Comparison of ENCODE assay signal across 18 cellular contexts in the genomic region with DNA sequence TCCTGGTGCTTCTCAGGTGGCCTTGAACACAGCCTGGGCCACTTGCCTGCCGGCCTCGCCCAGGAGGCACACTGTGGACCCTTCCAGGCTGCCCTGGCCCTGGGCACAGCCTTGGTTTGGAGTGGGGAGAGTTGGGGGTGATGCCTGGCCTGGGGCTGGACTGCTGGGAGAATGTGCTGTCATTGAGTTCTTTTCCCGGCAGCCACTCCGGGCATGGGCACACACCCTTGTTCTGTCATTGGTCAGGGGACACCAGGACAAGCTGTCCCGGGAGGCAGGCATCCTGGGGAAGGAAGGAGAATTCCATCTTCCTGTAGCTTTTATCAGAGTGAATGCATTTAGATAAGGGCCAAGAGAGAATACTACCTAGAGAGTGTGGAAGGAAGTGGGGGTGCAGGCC.
DNase-seq lines count a peak whose midpoint lies in the region; ATAC-seq, FAIRE-seq and TF ChIP-seq lines count a peak whose summit lies in the region.
"Had no signal": no experiment of that assay in that cellular context is flagged by ENCODE, and none has a peak within 500 bp of the region (broad histone marks: within the 10 kb centered on the region; RNA-seq: fewer than 3 reads in every experiment).

No MANE protein-coding gene starts in this region.

- CTCF ChIA-PET in HepG2 (lab: Yijun Ruan, JAX; ENCODE audit: low intra/inter-chr PET ratio, low total read pairs) = no interaction called here
- CTCF ChIA-PET in activated CD4-positive, alpha-beta T cell treated with anti-CD3 and anti-CD28 coated beads, Interleukin-2, amount 10 ng/mL, durations not matched to agents 7 days and 5 days (lab: Charles Lee) = interaction anchor here (0.9 kb wide), 1 partner anchor 8 kb away, joined by 3 read pairs; no protein-coding TSS in a partner anchor

- H3K36me3 ChIP-seq in liver (ENCODE audit: control insufficient read depth in 4 of 4, insufficient read depth in 3 of 4, low read depth in 1 of 4, low read length in 3 of 4) = no peaks in the 10 kb centered on the region
- no peaks in the 10 kb centered on the region for H3K36me3 ChIP-seq in HepG2 (replicated peaks in 1 of 2; ENCODE audit: control insufficient read depth in 1 of 2, insufficient read depth in 2 of 2, low read length in 2 of 2)
- H3K36me3 ChIP-seq: MG63 had no signal

- in situ Hi-C loops in HepG2 (cut with HindIII; ENCODE audit: extremely low pct_ligation_motif_present, low pct_unique_long_range_greater_than_20kb) = loop anchor here (10.0 kb wide), 1 partner anchor 317 kb away; no protein-coding TSS in a partner anchor
- in situ Hi-C loops in G401 (cut with HindIII; ENCODE audit: low sequenced_read_pairs) = no loop called here

- H3K4me2 ChIP-seq in HepG2 (ENCODE audit: low read depth, low read length) = no peak overlapping the region

- H3K36me3 Mint-ChIP-seq in activated CD4-positive, alpha-beta T cell treated with anti-CD3 and anti-CD28 coated beads, Interleukin-2, amount 10 ng/mL, durations not matched to agents 7 days and 5 days (ENCODE audit: low read depth) = no peaks in the 10 kb centered on the region

- H3K9me3 Mint-ChIP-seq in activated CD4-positive, alpha-beta T cell treated with anti-CD3 and anti-CD28 coated beads, Interleukin-2, amount 10 ng/mL, durations not matched to agents 7 days and 5 days = no peaks in the 10 kb centered on the region

- POLR2A ChIA-PET in HepG2 (lab: Yijun Ruan, JAX) = no interaction called here
- POLR2A ChIA-PET in activated CD4-positive, alpha-beta T cell treated with anti-CD3 and anti-CD28 coated beads, Interleukin-2, amount 10 ng/mL, durations not matched to agents 7 days and 5 days (lab: Charles Lee) = no interaction called here

- FAIRE-seq in HepG2 (lab: Jason Lieb, UNC) = no peak
- FAIRE-seq: A204.1, GM12878, RCC 7860 had no signal

- H3K27ac ChIP-seq in liver (ENCODE audit: low read depth in 1 of 2, low read length in 2 of 2) = no peak overlapping the region
- no peak overlapping the region for H3K27ac ChIP-seq in HepG2 (ENCODE audit: extremely low read length, insufficient read depth, low read length)

- intact Hi-C loops in HepG2 (cut with micrococcal nuclease; ENCODE audit: unreplicated experiment) (no loop called here), posterior vena cava (cut with DNase I) (no loop called here)

- no TSS peak for BruUV-seq in HepG2 (replicated peaks; lab: Mats Ljungman, UMichigan)

- H3K4me3 ChIP-seq in liver (ENCODE audit: low read depth in 1 of 3, low read length in 3 of 3) = no peak overlapping the region
- H3K4me3 ChIP-seq in HepG2 (replicated peaks in 1 of 3; ENCODE audit: insufficient read depth in 1 of 3, low read depth in 2 of 3, low read length in 3 of 3) = no peak overlapping the region
- H3K4me3 ChIP-seq: GM12878, MG63 had no signal

- H3K9ac ChIP-seq in liver (ENCODE audit: low read depth in 1 of 2, low read length in 2 of 2) (no peak overlapping the region), HepG2 (ENCODE audit: insufficient read depth, low read depth, low read length) (no peak overlapping the region)

- 77% methylated on average over 5 of the region's 5 CpGs for WGBS in liver
- 0% methylated on average over 1 of the region's 5 CpGs for WGBS in HepG2 (ENCODE audit: low lambda C conversion rate)

- H3K79me2 ChIP-seq in HepG2 (ENCODE audit: insufficient read depth, low read length) = no peaks in the 10 kb centered on the region

- DNase-seq in HepG2 (ENCODE audit: low spot score) (no peak), left lobe of liver (ENCODE audit: low spot score) (no peak), posterior vena cava (ENCODE audit: low spot score) (peak; percentile 62), G401 (ENCODE audit: low spot score) (no peak), 8988T (no peak)
- no peak for DNase-seq in stimulated activated naive CD4-positive, alpha-beta T cell (lab: John Stamatoyannopoulos, UW)
- DNase-seq in activated CD4-positive, alpha-beta T cell treated with anti-CD3 and anti-CD28 coated beads, Interleukin-2, amount 10 ng/mL, durations not matched to agents 7 days and 5 days = no peak
- DNase-seq: MG63, NCI-H1417 treated with DMSO at 0.1 percent for 48 hours, NCI-H187, NCI-H446, NCI-H526, OCI-M1 had no signal

- TF ChIP-seq POLR2A in HepG2 (IDR thresholded peaks at IDR 0.05; ENCODE audit: insufficient read depth in 1 of 2, low read depth in 2 of 2, low read length in 2 of 2) = no peak

- H3K4me3 Mint-ChIP-seq in activated CD4-positive, alpha-beta T cell treated with anti-CD3 and anti-CD28 coated beads, Interleukin-2, amount 10 ng/mL, durations not matched to agents 7 days and 5 days = no peak overlapping the region
- H3K4me3 Mint-ChIP-seq: CD14-positive monocyte had no signal

- H3K9me3 ChIP-seq in liver (ENCODE audit: control insufficient read depth in 4 of 4, low read length in 3 of 4) (no peaks in the 10 kb centered on the region), HepG2 (ENCODE audit: low read length) (no peaks in the 10 kb centered on the region)
- H3K9me3 ChIP-seq: MG63 had no signal

- no peak for ATAC-seq in HepG2
- peak; percentile 7 for ATAC-seq in left lobe of liver
- ATAC-seq: GM12878 had no signal

- no peak for TF ChIP-seq EP300 in HepG2 (IDR thresholded peaks at IDR 0.05; ENCODE audit: low read depth in 2 of 2, low read length in 2 of 2)
- TF ChIP-seq EP300 in HepG2 (CRISPR knock-in tag; IDR thresholded peaks at IDR 0.05; ENCODE audit: borderline replicate concordance) = no peak

- H3K27me3 ChIP-seq in liver (ENCODE audit: control insufficient read depth in 4 of 4, insufficient read depth in 4 of 4, low read length in 3 of 4) (no peaks in the 10 kb centered on the region), HepG2 (ENCODE audit: control insufficient read depth in 1 of 2, insufficient read depth in 2 of 2, low read length in 2 of 2) (peaks cover 3 to 53% of the 10 kb centered on the region in 2 experiments; a peak in 4 of 5 replicates)
- H3K27me3 ChIP-seq: MG63 had no signal

- no peaks in the 10 kb centered on the region for H3K4me1 Mint-ChIP-seq in activated CD4-positive, alpha-beta T cell treated with anti-CD3 and anti-CD28 coated beads, Interleukin-2, amount 10 ng/mL, durations not matched to agents 7 days and 5 days

- H2AFZ ChIP-seq in HepG2 (ENCODE audit: low read length) = no peak overlapping the region

- TF ChIP-seq RAD21 in liver (IDR thresholded peaks at IDR 0.05) (no peak), HepG2 (CRISPR knock-in tag; IDR thresholded peaks at IDR 0.05) (no peak)

- H3K27ac Mint-ChIP-seq in activated CD4-positive, alpha-beta T cell treated with anti-CD3 and anti-CD28 coated beads, Interleukin-2, amount 10 ng/mL, durations not matched to agents 7 days and 5 days = no peak overlapping the region
- H3K27ac Mint-ChIP-seq: CD14-positive monocyte had no signal

- H3K27me3 Mint-ChIP-seq in activated CD4-positive, alpha-beta T cell treated with anti-CD3 and anti-CD28 coated beads, Interleukin-2, amount 10 ng/mL, durations not matched to agents 7 days and 5 days = no peaks in the 10 kb centered on the region

- no peaks in the 10 kb centered on the region for H4K20me1 ChIP-seq in HepG2 (ENCODE audit: insufficient read depth, low read length)

- TF ChIP-seq CTCF in liver (IDR thresholded peaks at IDR 0.05; ENCODE audit: low read depth, low read length, missing input control) = no peak
- no peak for TF ChIP-seq CTCF in HepG2 (CRISPR knock-in tag; IDR thresholded peaks at IDR 0.05)

- H3K4me1 ChIP-seq in liver (ENCODE audit: control insufficient read depth in 4 of 4, insufficient read depth in 4 of 4, low read length in 3 of 4) = no peaks in the 10 kb centered on the region
- 0 out of 2 replicates have a peak, but pooled peaks cover 5% of the 10 kb centered on the region for H3K4me1 ChIP-seq in HepG2 (ENCODE audit: insufficient read depth, low read length)

TF ChIP-seq in liver, 16 proteins besides CTCF, POLR2A, EP300 and RAD21:
- TF ChIP-seq SP1 (IDR thresholded peaks at IDR 0.05) = peak; percentile 30
- no peak for TF ChIP-seq EGR1 (IDR thresholded peaks at IDR 0.05; ENCODE audit: low read depth in 2 of 2)

TF ChIP-seq in HepG2, 621 proteins besides CTCF, POLR2A, EP300 and RAD21 (continues in another document):
- TF ChIP-seq RFXAP (CRISPR knock-in tag; IDR thresholded peaks at IDR 0.05; ENCODE audit: borderline replicate concordance) = no peak
- TF ChIP-seq, protein P1, sequence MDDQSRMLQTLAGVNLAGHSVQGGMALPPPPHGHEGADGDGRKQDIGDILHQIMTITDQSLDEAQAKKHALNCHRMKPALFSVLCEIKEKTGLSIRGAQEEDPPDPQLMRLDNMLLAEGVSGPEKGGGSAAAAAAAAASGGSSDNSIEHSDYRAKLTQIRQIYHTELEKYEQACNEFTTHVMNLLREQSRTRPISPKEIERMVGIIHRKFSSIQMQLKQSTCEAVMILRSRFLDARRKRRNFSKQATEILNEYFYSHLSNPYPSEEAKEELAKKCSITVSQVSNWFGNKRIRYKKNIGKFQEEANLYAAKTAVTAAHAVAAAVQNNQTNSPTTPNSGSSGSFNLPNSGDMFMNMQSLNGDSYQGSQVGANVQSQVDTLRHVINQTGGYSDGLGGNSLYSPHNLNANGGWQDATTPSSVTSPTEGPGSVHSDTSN (CRISPR knock-in tag; IDR thresholded peaks at IDR 0.05; ENCODE audit: borderline replicate concordance) = no peak
- no peak for TF ChIP-seq MTA3 (CRISPR knock-in tag; IDR thresholded peaks at IDR 0.05)
- TF ChIP-seq, protein P2, sequence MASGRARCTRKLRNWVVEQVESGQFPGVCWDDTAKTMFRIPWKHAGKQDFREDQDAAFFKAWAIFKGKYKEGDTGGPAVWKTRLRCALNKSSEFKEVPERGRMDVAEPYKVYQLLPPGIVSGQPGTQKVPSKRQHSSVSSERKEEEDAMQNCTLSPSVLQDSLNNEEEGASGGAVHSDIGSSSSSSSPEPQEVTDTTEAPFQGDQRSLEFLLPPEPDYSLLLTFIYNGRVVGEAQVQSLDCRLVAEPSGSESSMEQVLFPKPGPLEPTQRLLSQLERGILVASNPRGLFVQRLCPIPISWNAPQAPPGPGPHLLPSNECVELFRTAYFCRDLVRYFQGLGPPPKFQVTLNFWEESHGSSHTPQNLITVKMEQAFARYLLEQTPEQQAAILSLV (CRISPR knock-in tag; IDR thresholded peaks at IDR 0.05; ENCODE audit: borderline replicate concordance) = no peak
- TF ChIP-seq, protein P3, sequence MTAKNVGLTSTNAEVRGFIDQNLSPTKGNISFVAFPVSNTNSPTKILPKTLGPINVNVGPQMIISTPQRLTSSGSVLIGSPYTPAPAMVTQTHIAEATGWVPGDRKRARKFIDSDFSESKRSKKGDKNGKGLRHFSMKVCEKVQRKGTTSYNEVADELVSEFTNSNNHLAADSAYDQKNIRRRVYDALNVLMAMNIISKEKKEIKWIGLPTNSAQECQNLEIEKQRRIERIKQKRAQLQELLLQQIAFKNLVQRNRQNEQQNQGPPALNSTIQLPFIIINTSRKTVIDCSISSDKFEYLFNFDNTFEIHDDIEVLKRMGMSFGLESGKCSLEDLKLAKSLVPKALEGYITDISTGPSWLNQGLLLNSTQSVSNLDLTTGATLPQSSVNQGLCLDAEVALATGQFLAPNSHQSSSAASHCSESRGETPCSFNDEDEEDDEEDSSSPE (CRISPR knock-in tag; IDR thresholded peaks at IDR 0.05) = no peak
